In the genomic region with DNA sequence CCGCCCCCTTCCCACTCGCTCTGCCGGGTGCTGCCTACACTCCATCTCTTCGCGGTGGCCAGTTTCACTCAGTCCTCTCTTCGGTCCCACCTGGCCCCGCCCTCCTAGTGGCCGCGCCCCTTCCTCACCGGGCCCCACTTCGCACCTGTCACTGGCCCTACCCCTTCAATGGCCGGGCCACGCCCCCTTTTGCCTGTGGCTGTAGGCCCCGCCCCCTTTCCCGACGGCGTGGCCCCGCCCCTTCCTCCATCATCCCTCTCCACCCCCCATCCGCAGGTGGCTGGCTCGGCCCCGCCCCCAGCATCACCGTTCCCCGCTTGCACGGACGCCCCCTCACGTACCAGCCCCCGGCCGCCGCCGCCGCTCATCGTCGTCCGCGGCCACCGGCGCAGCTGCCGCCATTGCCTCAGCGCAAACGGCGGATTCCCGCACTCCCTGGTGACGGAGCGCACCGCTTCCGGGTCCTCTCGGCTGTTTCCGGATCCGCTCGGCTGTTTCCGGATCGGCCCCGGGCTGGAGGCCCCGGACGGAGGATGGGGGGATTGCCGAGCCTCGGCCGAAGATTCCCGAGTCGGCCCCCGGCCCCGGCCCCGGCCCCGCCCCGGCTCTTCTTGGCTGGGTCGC, we compare ENCODE assay signal across 8 cellular contexts. TPM values are rescaled to one million over a fixed set of nuclear protein-coding genes. Genes with fewer than 3 reads are reported as not detected.
A peak's percentile ranks its signal among the peaks of the same experiment; 100 is the strongest.
DNase-seq lines count a peak whose midpoint lies in the region; TF ChIP-seq lines count a peak whose summit lies in the region.

Gene RABEP2 (minus strand): TSS at position 477 of the 624 bp plus-strand sequence. CDS start 75 bp downstream, at position 402.

- H3K36me3 ChIP-seq in MM.1S (replicated peaks; ENCODE audit: insufficient read depth, low read length) (peaks cover 3% of the 10 kb centered on the region; the same call in 1 of the 2 replicates), SJCRH30 (no peaks in the 10 kb centered on the region), neural cell (ENCODE audit: insufficient read depth, low read length) (no peaks in the 10 kb centered on the region), stomach (peaks cover 0 to 14% (median 8%) of the 10 kb centered on the region in 4 donors)

- H3K4me1 ChIP-seq in MM.1S (ENCODE audit: low read length) (peaks cover 16% of the 10 kb centered on the region), SJCRH30 (no peaks in the 10 kb centered on the region), stomach (peaks cover 4 to 31% (median 24%) of the 10 kb centered on the region in 4 donors)

- H3K4me3 ChIP-seq in MM.1S (ENCODE audit: low read length) (peak within 1 kb of the TSS; percentile 87), SJCRH30 (peak within 1 kb of the TSS; percentile 86), fibroblast of villous mesenchyme (ENCODE audit: low read depth, low read length) (peak within 1 kb of the TSS; percentile 80), neural cell (ENCODE audit: low read length) (peak within 1 kb of the TSS; percentile 94), stomach (peak within 1 kb of the TSS; percentile 64 to 96 (median 66))

- WGBS in stomach, 5 donors, result 1 to 2% (median 1%) methylated on average over 20 to 66 of the region's 66 CpGs

- TF ChIP-seq POLR2A in stomach (IDR thresholded peaks at IDR 0.05), result no peak

- H2AFZ ChIP-seq in MM.1S (ENCODE audit: low read length) (peak within 1 kb of the TSS; percentile 95), neural cell (ENCODE audit: low read depth, low read length) (peak within 1 kb of the TSS; percentile 89)

- H3K27ac ChIP-seq in MM.1S (ENCODE audit: low read length) (peak within 1 kb of the TSS; percentile 93), SJCRH30 (peak within 1 kb of the TSS; percentile 93), neural cell (ENCODE audit: low read length) (peak within 1 kb of the TSS; percentile 74), stomach (peak within 1 kb of the TSS; percentile 92 to 100 (median 98))

- no peak for TF ChIP-seq EP300 in neural cell (conservative IDR thresholded peaks at IDR 0.05; ENCODE audit: poor library complexity, severe bottlenecking)
- TF ChIP-seq EP300 in stomach (IDR thresholded peaks at IDR 0.05), result no peak

- H3K9me3 ChIP-seq in MM.1S (replicated peaks; ENCODE audit: insufficient read depth, low read length) (no peaks in the 10 kb centered on the region), SJCRH30 (replicated peaks) (no peaks in the 10 kb centered on the region), neural cell (ENCODE audit: low read length) (no peaks in the 10 kb centered on the region), stomach (no peaks in the 10 kb centered on the region)

- H3K9me2 ChIP-seq in MM.1S (replicated peaks; ENCODE audit: insufficient read depth, low read length) (no peaks in the 10 kb centered on the region), neural cell (ENCODE audit: insufficient read depth, low read length) (no peaks in the 10 kb centered on the region)

- H3K9ac ChIP-seq in MM.1S (ENCODE audit: low read length) (peak within 1 kb of the TSS; percentile 95), neural cell (ENCODE audit: low read length) (peak within 1 kb of the TSS; percentile 87)

- TF ChIP-seq RAD21 in neural cell (conservative IDR thresholded peaks at IDR 0.05), result no peak

- peaks cover 21% of the 10 kb centered on the region for H3F3A ChIP-seq in MM.1S (ENCODE audit: insufficient read depth, low read length)
- H3F3A ChIP-seq in neural cell (ENCODE audit: insufficient read depth, low read length, poor library complexity, severe bottlenecking), result no peaks in the 10 kb centered on the region

- H4K20me1 ChIP-seq in MM.1S (ENCODE audit: insufficient read depth, low read length) (no peaks in the 10 kb centered on the region), neural cell (ENCODE audit: insufficient read depth) (no peaks in the 10 kb centered on the region)

- H3K4me2 ChIP-seq in MM.1S (ENCODE audit: low read depth, low read length) (peak within 1 kb of the TSS; percentile 100), neural cell (ENCODE audit: low read length) (peak within 1 kb of the TSS; percentile 50)

- DNase-seq in ELR (ENCODE audit: low read depth), result peak; percentile 91
- peak; percentile 82 for DNase-seq in HCEC 1CT
- peak; percentile 94 for DNase-seq in MM.1S
- DNase-seq in SJCRH30, result peak; percentile 92 to 94
- DNase-seq in activated gamma-delta T cell treated with Interleukin-2 at 50 U/mL for 16 hours, result peak; percentile 96
- DNase-seq in fibroblast of villous mesenchyme (ENCODE audit: low read depth), result peak; percentile 86
- DNase-seq in stomach, result peak; percentile 100

- intact Hi-C loops in stomach (cut with DNase I; ENCODE audit: low total_unique reads), result no loop called here

- H3K27me3 ChIP-seq in MM.1S (replicated peaks; ENCODE audit: insufficient read depth, low read length) (no peaks in the 10 kb centered on the region), SJCRH30 (no peaks in the 10 kb centered on the region), neural cell (ENCODE audit: insufficient read depth, low read depth, low read length) (no peaks in the 10 kb centered on the region), stomach (no peaks in the 10 kb centered on the region)

- TF ChIP-seq CTCF in MM.1S (IDR thresholded peaks at IDR 0.05; ENCODE audit: low read length) (no peak), fibroblast of villous mesenchyme (IDR thresholded peaks at IDR 0.05; ENCODE audit: insufficient read depth, low read depth, low read length) (no peak), neural cell (IDR thresholded peaks at IDR 0.05; ENCODE audit: poor library complexity, severe bottlenecking) (no peak), stomach (IDR thresholded peaks at IDR 0.05) (peak in 1 of 7 experiments; percentile 2)

- H3K79me2 ChIP-seq in MM.1S (ENCODE audit: low read length) (peaks cover 21% of the 10 kb centered on the region), neural cell (replicated peaks; ENCODE audit: insufficient read depth, low read length) (no peaks in the 10 kb centered on the region)

TF ChIP-seq in neural cell, 6 proteins besides CTCF, POLR2A, EP300 and RAD21:
- peak; percentile 61 for TF ChIP-seq MXI1 (conservative IDR thresholded peaks at IDR 0.05; ENCODE audit: poor library complexity, severe bottlenecking)
- TF ChIP-seq, protein P1, sequence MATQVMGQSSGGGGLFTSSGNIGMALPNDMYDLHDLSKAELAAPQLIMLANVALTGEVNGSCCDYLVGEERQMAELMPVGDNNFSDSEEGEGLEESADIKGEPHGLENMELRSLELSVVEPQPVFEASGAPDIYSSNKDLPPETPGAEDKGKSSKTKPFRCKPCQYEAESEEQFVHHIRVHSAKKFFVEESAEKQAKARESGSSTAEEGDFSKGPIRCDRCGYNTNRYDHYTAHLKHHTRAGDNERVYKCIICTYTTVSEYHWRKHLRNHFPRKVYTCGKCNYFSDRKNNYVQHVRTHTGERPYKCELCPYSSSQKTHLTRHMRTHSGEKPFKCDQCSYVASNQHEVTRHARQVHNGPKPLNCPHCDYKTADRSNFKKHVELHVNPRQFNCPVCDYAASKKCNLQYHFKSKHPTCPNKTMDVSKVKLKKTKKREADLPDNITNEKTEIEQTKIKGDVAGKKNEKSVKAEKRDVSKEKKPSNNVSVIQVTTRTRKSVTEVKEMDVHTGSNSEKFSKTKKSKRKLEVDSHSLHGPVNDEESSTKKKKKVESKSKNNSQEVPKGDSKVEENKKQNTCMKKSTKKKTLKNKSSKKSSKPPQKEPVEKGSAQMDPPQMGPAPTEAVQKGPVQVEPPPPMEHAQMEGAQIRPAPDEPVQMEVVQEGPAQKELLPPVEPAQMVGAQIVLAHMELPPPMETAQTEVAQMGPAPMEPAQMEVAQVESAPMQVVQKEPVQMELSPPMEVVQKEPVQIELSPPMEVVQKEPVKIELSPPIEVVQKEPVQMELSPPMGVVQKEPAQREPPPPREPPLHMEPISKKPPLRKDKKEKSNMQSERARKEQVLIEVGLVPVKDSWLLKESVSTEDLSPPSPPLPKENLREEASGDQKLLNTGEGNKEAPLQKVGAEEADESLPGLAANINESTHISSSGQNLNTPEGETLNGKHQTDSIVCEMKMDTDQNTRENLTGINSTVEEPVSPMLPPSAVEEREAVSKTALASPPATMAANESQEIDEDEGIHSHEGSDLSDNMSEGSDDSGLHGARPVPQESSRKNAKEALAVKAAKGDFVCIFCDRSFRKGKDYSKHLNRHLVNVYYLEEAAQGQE (IDR thresholded peaks at IDR 0.05; ENCODE audit: borderline replicate concordance), result no peak
- no peak for TF ChIP-seq SMC3 (conservative IDR thresholded peaks at IDR 0.05; ENCODE audit: poor library complexity)
- peak; percentile 35 for TF ChIP-seq TAF1 (IDR thresholded peaks at IDR 0.05; ENCODE audit: low read depth)
- TF ChIP-seq EZH2 (IDR thresholded peaks at IDR 0.05; ENCODE audit: borderline replicate concordance, insufficient read depth, low read length, poor library complexity, severe bottlenecking), result no peak
- TF ChIP-seq POLR2AphosphoS5 (IDR thresholded peaks at IDR 0.05), result peak; percentile 86

RNA-seq across cellular contexts. Expression of gene RABEP2, which starts in this region (rescaled TPM):
- total RNA-seq in SJCRH30 (2014; rRNA removed; shearing (Covaris generic)), result 7.4 and 8.1 TPM in 2 replicates
- total RNA-seq in fibroblast of villous mesenchyme (29.4 and 35.4 TPM in 2 replicates), stomach (100 to 1,000 TPM in 2 of 5 donors, 10 to 100 TPM in 3; 25.7 to 350 (median 84.0) TPM)
- polyA plus RNA-seq in neural cell (27.5 and 28.7 TPM in 2 replicates), stomach (10 to 100 TPM; 20.3 to 34.6 (median 32.7) TPM)
- polyA minus RNA-seq in neural cell, result 13.4 and 17.0 TPM in 2 replicates

Comparison
In these comparisons a context has a peak if more than half of its experiments do, and no peak if none do; other contexts are left out.
1. Peak in every context shown above with its lines: DNase-seq, H3K4me3 ChIP-seq and H3K27ac ChIP-seq.